21 cellular contexts compared by ENCODE assay signal in the genomic region with DNA sequence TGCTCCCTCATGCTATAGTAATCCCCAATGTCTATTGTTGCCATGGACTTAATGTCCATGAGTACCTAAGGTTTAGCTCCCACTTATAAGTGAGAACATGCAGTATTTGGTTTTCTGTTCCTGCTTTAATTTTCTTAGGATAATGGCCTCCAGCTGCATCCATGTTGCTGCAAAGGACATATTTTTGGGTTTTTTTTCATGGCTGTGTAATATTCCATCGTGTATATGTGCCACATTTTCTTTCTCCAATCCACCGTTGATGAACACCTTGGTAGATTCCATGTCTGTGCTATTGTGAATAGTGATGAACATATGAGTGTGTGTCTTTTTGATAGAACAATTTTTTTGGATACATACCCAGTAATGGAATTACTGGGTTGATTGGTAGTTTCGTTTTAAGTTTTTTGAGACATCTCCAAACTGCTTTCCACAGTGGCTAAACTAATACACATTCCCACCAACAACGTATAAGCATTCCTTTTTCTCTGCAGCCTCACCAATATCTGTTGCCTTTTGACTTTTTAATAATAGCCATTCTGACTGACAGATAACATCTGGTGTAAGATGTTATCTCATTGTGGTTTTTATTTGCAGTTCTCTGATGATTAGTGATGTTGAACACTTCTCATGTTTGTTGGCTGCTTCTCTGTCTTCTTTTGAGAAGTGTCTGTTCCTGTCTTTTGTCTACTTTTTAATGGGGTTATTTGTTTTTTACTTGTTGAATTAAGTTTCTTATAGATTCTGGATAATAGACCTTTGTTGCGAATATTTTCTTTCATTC.
"Had no signal": no experiment of that assay in that cellular context is flagged by ENCODE, and none has a peak within 500 bp of the region (broad histone marks: within the 10 kb centered on the region; RNA-seq: fewer than 3 reads in every experiment).

No MANE protein-coding gene starts in this region.

- H3K27ac ChIP-seq: body of pancreas, cardiac muscle cell, foreskin keratinocyte, right lobe of liver, vagina, WERI-Rb-1 had no signal

- H3K4me1 ChIP-seq: foreskin keratinocyte, right lobe of liver, vagina had no signal

- DNase-seq: activated CD4-positive, alpha-beta T cell treated with anti-CD3 and anti-CD28 coated beads, Interleukin-2, amount 50 U/mL, for 1 hour; activated CD4-positive, CD25-positive, alpha-beta regulatory T cell treated with anti-CD3 and anti-CD28 coated beads, Interleukin-2, amount 50 U/mL, for 72 hours; activated CD8-positive, alpha-beta T cell treated with anti-CD3 and anti-CD28 coated beads, Interleukin-2, amount 10 ng/mL, durations not matched to agents 7 days and 5 days; activated gamma-delta T cell; activated naive CD4-positive, alpha-beta T cell treated with anti-CD3 and anti-CD28 coated beads, Interleukin-2, amount 50 U/mL, for 16 hours; activated naive CD8-positive, alpha-beta T cell treated with anti-CD3 and anti-CD28 coated beads, Interleukin-2, amount 50 U/mL, for 24 hours; body of pancreas; foreskin keratinocyte; kidney; naive thymus-derived CD4-positive, alpha-beta T cell; posterior cingulate gyrus; right lobe of liver; small intestine; stimulated activated CD4-positive, alpha-beta T cell treated with anti-CD3 and anti-CD28 coated beads, Interleukin-15, amount 100 ng/mL, for 24 hours; trophoblast cell; WERI-Rb-1 had no signal

- H3K27me3 ChIP-seq: body of pancreas, cardiac muscle cell, right lobe of liver, vagina had no signal

- H3K36me3 ChIP-seq: cardiac muscle cell, right lobe of liver, vagina, WERI-Rb-1 had no signal

- ATAC-seq: activated CD8-positive, alpha-beta T cell treated with anti-CD3 and anti-CD28 coated beads, Interleukin-2, amount 10 ng/mL, durations not matched to agents 7 days and 5 days; activated naive CD8-positive, alpha-beta T cell treated with anti-CD3 and anti-CD28 coated beads, Interleukin-2, amount 50 U/mL, for 24 hours; body of pancreas; foreskin keratinocyte; left lobe of liver; naive thymus-derived CD4-positive, alpha-beta T cell; right lobe of liver; stimulated activated memory B cell treated with anti-CD40 and anti-IgM and Interleukin-4, amounts not matched to agents 10 μg/mL and 1 μg/mL and 100 μg/mL, for 72 hours had no signal

- H3K4me3 ChIP-seq: body of pancreas, cardiac muscle cell, lung, right lobe of liver, vagina had no signal

- H3K9me3 ChIP-seq: body of pancreas, right lobe of liver, vagina had no signal
